ENCODE assay signal across 1 cellular context in the genomic region with DNA sequence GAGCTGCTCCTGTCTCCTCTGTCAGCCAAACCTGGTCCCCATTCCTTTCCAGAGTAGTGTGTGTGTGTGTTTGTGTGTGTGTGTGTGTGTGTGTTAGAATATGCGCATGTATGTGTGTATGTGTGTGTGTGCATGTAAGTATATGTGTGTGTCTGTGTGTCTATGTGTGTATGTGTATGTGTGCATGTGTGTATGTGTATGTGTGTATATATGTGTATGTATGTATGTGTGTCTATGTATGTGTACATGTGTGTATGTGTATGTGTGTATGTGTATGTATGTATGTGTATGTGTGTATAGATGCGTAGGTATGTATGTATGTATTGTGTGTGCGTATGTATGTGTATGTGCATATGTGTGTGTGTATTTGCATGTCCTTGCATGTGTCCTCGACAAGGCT.
TF ChIP-seq lines count a peak whose summit lies in the region.

No MANE protein-coding gene starts in this region.

TF ChIP-seq in K562, 482 proteins besides CTCF, POLR2A, EP300 and RAD21 (continued from another document and continues in another):
- TF ChIP-seq, protein P1, sequence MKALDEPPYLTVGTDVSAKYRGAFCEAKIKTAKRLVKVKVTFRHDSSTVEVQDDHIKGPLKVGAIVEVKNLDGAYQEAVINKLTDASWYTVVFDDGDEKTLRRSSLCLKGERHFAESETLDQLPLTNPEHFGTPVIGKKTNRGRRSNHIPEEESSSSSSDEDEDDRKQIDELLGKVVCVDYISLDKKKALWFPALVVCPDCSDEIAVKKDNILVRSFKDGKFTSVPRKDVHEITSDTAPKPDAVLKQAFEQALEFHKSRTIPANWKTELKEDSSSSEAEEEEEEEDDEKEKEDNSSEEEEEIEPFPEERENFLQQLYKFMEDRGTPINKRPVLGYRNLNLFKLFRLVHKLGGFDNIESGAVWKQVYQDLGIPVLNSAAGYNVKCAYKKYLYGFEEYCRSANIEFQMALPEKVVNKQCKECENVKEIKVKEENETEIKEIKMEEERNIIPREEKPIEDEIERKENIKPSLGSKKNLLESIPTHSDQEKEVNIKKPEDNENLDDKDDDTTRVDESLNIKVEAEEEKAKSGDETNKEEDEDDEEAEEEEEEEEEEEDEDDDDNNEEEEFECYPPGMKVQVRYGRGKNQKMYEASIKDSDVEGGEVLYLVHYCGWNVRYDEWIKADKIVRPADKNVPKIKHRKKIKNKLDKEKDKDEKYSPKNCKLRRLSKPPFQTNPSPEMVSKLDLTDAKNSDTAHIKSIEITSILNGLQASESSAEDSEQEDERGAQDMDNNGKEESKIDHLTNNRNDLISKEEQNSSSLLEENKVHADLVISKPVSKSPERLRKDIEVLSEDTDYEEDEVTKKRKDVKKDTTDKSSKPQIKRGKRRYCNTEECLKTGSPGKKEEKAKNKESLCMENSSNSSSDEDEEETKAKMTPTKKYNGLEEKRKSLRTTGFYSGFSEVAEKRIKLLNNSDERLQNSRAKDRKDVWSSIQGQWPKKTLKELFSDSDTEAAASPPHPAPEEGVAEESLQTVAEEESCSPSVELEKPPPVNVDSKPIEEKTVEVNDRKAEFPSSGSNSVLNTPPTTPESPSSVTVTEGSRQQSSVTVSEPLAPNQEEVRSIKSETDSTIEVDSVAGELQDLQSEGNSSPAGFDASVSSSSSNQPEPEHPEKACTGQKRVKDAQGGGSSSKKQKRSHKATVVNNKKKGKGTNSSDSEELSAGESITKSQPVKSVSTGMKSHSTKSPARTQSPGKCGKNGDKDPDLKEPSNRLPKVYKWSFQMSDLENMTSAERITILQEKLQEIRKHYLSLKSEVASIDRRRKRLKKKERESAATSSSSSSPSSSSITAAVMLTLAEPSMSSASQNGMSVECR (CRISPR knock-in tag; IDR thresholded peaks at IDR 0.05), result no peak
- TF ChIP-seq PTBP1 (IDR thresholded peaks at IDR 0.05; ENCODE audit: low read depth, low read length) (no peak), ZNF695 (CRISPR knock-in tag; IDR thresholded peaks at IDR 0.05) (no peak), ZNF41 (CRISPR knock-in tag; conservative IDR thresholded peaks at IDR 0.05) (no peak), YBX1 (IDR thresholded peaks at IDR 0.05) (peak; percentile 52), ZC3H8 (IDR thresholded peaks at IDR 0.05) (0 out of 2 replicates have a peak, but pooled peaks have one; percentile 27), NCOA1 (IDR thresholded peaks at IDR 0.05; ENCODE audit: low read depth) (peak; percentile 47; the same call in 1 of the 2 replicates), NFATC3 (IDR thresholded peaks at IDR 0.05) (no peak), TFAM (CRISPR knock-in tag; conservative IDR thresholded peaks at IDR 0.05) (no peak), HDAC2 (IDR thresholded peaks at IDR 0.05) (no peak), NEUROD1 (IDR thresholded peaks at IDR 0.05; ENCODE audit: borderline replicate concordance, low read depth, low read length, partially characterized antibody) (no peak), FOXJ2 (tag; IDR thresholded peaks at IDR 0.05) (no peak), MYBL2 (IDR thresholded peaks at IDR 0.05; ENCODE audit: low read depth) (peak; percentile 65; the same call in 1 of the 2 replicates), MYBL2 (CRISPR knock-in tag; IDR thresholded peaks at IDR 0.05; ENCODE audit: borderline replicate concordance) (no peak), BDP1 (IDR thresholded peaks at IDR 0.05; ENCODE audit: insufficient read depth, insufficient read length) (no peak), RBM39 (optimal IDR thresholded peaks at IDR 0.05; ENCODE audit: low read depth, low read length) (no peak), ADNP (tag; IDR thresholded peaks at IDR 0.05) (no peak), DACH1 (IDR thresholded peaks at IDR 0.05; ENCODE audit: partially characterized antibody) (no peak), HNRNPLL (IDR thresholded peaks at IDR 0.05; ENCODE audit: low read depth, low read length, poor library complexity, severe bottlenecking) (no peak), SRSF3 (IDR thresholded peaks at IDR 0.05; ENCODE audit: insufficient read depth, low read length) (no peak), ZNF717 (CRISPR knock-in tag; IDR thresholded peaks at IDR 0.05) (no peak), HMG20B (CRISPR knock-in tag; IDR thresholded peaks at IDR 0.05) (no peak), ZNF586 (CRISPR knock-in tag; conservative IDR thresholded peaks at IDR 0.05) (no peak), ETV5 (CRISPR knock-in tag; IDR thresholded peaks at IDR 0.05; ENCODE audit: low read depth) (no peak)
- TF ChIP-seq, protein P2, sequence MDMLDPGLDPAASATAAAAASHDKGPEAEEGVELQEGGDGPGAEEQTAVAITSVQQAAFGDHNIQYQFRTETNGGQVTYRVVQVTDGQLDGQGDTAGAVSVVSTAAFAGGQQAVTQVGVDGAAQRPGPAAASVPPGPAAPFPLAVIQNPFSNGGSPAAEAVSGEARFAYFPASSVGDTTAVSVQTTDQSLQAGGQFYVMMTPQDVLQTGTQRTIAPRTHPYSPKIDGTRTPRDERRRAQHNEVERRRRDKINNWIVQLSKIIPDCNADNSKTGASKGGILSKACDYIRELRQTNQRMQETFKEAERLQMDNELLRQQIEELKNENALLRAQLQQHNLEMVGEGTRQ (CRISPR knock-in tag; IDR thresholded peaks at IDR 0.05), result no peak
- TF ChIP-seq, protein P3, sequence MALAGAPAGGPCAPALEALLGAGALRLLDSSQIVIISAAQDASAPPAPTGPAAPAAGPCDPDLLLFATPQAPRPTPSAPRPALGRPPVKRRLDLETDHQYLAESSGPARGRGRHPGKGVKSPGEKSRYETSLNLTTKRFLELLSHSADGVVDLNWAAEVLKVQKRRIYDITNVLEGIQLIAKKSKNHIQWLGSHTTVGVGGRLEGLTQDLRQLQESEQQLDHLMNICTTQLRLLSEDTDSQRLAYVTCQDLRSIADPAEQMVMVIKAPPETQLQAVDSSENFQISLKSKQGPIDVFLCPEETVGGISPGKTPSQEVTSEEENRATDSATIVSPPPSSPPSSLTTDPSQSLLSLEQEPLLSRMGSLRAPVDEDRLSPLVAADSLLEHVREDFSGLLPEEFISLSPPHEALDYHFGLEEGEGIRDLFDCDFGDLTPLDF (CRISPR knock-in tag; IDR thresholded peaks at IDR 0.05), result no peak
- TF ChIP-seq, protein P4, sequence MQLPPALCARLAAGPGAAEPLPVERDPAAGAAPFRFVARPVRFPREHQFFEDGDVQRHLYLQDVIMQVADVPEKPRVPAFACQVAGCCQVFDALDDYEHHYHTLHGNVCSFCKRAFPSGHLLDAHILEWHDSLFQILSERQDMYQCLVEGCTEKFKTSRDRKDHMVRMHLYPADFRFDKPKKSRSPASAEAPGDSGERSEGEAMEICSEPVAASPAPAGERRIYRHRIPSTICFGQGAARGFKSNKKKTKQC (CRISPR knock-in tag; IDR thresholded peaks at IDR 0.05), result no peak
- TF ChIP-seq, protein P5, sequence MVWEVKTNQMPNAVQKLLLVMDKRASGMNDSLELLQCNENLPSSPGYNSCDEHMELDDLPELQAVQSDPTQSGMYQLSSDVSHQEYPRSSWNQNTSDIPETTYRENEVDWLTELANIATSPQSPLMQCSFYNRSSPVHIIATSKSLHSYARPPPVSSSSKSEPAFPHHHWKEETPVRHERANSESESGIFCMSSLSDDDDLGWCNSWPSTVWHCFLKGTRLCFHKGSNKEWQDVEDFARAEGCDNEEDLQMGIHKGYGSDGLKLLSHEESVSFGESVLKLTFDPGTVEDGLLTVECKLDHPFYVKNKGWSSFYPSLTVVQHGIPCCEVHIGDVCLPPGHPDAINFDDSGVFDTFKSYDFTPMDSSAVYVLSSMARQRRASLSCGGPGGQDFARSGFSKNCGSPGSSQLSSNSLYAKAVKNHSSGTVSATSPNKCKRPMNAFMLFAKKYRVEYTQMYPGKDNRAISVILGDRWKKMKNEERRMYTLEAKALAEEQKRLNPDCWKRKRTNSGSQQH (CRISPR knock-in tag; IDR thresholded peaks at IDR 0.05), result peak; percentile 91
- TF ChIP-seq, protein P6, sequence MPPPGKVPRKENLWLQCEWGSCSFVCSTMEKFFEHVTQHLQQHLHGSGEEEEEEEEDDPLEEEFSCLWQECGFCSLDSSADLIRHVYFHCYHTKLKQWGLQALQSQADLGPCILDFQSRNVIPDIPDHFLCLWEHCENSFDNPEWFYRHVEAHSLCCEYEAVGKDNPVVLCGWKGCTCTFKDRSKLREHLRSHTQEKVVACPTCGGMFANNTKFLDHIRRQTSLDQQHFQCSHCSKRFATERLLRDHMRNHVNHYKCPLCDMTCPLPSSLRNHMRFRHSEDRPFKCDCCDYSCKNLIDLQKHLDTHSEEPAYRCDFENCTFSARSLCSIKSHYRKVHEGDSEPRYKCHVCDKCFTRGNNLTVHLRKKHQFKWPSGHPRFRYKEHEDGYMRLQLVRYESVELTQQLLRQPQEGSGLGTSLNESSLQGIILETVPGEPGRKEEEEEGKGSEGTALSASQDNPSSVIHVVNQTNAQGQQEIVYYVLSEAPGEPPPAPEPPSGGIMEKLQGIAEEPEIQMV (tag; conservative IDR thresholded peaks at IDR 0.05; ENCODE audit: low read depth), result no peak
- TF ChIP-seq, protein P7, sequence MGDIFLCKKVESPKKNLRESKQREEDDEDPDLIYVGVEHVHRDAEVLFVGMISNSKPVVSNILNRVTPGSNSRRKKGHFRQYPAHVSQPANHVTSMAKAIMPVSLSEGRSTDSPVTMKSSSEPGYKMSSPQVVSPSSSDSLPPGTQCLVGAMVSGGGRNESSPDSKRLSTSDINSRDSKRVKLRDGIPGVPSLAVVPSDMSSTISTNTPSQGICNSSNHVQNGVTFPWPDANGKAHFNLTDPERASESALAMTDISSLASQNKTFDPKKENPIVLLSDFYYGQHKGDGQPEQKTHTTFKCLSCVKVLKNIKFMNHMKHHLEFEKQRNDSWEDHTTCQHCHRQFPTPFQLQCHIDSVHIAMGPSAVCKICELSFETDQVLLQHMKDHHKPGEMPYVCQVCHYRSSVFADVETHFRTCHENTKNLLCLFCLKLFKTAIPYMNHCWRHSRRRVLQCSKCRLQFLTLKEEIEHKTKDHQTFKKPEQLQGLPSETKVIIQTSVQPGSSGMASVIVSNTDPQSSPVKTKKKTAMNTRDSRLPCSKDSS (IDR thresholded peaks at IDR 0.05; ENCODE audit: low read depth, partially characterized antibody), result peak; percentile 41
- TF ChIP-seq, protein P8, sequence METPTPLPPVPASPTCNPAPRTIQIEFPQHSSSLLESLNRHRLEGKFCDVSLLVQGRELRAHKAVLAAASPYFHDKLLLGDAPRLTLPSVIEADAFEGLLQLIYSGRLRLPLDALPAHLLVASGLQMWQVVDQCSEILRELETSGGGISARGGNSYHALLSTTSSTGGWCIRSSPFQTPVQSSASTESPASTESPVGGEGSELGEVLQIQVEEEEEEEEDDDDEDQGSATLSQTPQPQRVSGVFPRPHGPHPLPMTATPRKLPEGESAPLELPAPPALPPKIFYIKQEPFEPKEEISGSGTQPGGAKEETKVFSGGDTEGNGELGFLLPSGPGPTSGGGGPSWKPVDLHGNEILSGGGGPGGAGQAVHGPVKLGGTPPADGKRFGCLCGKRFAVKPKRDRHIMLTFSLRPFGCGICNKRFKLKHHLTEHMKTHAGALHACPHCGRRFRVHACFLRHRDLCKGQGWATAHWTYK (CRISPR knock-in tag; IDR thresholded peaks at IDR 0.05), result no peak
- TF ChIP-seq, protein P9, sequence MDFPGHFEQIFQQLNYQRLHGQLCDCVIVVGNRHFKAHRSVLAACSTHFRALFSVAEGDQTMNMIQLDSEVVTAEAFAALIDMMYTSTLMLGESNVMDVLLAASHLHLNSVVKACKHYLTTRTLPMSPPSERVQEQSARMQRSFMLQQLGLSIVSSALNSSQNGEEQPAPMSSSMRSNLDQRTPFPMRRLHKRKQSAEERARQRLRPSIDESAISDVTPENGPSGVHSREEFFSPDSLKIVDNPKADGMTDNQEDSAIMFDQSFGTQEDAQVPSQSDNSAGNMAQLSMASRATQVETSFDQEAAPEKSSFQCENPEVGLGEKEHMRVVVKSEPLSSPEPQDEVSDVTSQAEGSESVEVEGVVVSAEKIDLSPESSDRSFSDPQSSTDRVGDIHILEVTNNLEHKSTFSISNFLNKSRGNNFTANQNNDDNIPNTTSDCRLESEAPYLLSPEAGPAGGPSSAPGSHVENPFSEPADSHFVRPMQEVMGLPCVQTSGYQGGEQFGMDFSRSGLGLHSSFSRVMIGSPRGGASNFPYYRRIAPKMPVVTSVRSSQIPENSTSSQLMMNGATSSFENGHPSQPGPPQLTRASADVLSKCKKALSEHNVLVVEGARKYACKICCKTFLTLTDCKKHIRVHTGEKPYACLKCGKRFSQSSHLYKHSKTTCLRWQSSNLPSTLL (IDR thresholded peaks at IDR 0.05), result peak; percentile 72; the same call in 1 of the 2 replicates
- TF ChIP-seq, protein P10, sequence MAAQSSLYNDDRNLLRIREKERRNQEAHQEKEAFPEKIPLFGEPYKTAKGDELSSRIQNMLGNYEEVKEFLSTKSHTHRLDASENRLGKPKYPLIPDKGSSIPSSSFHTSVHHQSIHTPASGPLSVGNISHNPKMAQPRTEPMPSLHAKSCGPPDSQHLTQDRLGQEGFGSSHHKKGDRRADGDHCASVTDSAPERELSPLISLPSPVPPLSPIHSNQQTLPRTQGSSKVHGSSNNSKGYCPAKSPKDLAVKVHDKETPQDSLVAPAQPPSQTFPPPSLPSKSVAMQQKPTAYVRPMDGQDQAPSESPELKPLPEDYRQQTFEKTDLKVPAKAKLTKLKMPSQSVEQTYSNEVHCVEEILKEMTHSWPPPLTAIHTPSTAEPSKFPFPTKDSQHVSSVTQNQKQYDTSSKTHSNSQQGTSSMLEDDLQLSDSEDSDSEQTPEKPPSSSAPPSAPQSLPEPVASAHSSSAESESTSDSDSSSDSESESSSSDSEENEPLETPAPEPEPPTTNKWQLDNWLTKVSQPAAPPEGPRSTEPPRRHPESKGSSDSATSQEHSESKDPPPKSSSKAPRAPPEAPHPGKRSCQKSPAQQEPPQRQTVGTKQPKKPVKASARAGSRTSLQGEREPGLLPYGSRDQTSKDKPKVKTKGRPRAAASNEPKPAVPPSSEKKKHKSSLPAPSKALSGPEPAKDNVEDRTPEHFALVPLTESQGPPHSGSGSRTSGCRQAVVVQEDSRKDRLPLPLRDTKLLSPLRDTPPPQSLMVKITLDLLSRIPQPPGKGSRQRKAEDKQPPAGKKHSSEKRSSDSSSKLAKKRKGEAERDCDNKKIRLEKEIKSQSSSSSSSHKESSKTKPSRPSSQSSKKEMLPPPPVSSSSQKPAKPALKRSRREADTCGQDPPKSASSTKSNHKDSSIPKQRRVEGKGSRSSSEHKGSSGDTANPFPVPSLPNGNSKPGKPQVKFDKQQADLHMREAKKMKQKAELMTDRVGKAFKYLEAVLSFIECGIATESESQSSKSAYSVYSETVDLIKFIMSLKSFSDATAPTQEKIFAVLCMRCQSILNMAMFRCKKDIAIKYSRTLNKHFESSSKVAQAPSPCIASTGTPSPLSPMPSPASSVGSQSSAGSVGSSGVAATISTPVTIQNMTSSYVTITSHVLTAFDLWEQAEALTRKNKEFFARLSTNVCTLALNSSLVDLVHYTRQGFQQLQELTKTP (IDR thresholded peaks at IDR 0.05; ENCODE audit: low read depth in 1 of 2, partially characterized antibody in 2 of 2), result no peak
- TF ChIP-seq, protein P11, sequence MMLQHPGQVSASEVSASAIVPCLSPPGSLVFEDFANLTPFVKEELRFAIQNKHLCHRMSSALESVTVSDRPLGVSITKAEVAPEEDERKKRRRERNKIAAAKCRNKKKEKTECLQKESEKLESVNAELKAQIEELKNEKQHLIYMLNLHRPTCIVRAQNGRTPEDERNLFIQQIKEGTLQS (IDR thresholded peaks at IDR 0.05), result no peak
- TF ChIP-seq, protein P11 (CRISPR knock-in tag; conservative IDR thresholded peaks at IDR 0.05), result no peak
